ENCODE assay signal across 15 cellular contexts in the genomic region with DNA sequence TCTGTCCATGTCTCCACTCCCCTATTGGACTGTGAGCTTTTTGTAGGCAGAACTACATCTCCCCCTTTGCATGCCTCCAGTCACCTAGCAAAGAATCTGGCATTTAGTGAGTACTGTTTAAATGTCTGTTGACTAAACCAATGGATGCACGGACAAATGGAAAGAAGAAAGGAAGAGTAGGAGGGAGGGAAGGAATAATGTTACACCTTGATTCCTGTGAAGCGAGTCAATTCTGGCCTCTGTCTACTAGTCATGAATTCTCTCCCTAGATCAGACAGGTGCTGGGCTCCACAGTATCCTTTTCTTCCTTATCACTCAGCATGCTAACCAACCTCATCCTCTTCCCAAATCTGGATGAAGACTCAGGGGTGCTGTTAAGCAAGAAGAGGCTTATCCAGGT.
"Had no signal": no experiment of that assay in that cellular context is flagged by ENCODE, and none has a peak within 500 bp of the region (broad histone marks: within the 10 kb centered on the region; RNA-seq: fewer than 3 reads in every experiment).

No MANE protein-coding gene starts in this region.

- H3K27me3 ChIP-seq: adrenal gland, body of pancreas, esophagus squamous epithelium, left lung had no signal

- H3K9ac ChIP-seq: parathyroid adenoma had no signal

- H3K9me3 ChIP-seq: adrenal gland, body of pancreas, esophagus squamous epithelium, left lung had no signal

- H3K36me3 ChIP-seq: adrenal gland, esophagus squamous epithelium, left lung had no signal

- DNase-seq: activated CD4-positive, alpha-beta T cell treated with anti-CD3 and anti-CD28 coated beads for 4 hours; activated CD8-positive, alpha-beta T cell treated with anti-CD3 and anti-CD28 coated beads, Interleukin-2, amount 10 ng/mL, durations not matched to agents 7 days and 5 days; activated naive CD4-positive, alpha-beta T cell treated with anti-CD3 and anti-CD28 coated beads, Interleukin-2, amount 50 U/mL, for 16 hours; adrenal gland; body of pancreas; dermis blood vessel endothelial cell; esophagus squamous epithelium; foreskin fibroblast; head of caudate nucleus; left lung; retina; stimulated activated CD4-positive, alpha-beta T cell treated with anti-CD3 and anti-CD28 coated beads, Interleukin-4, amount 100 ng/mL, for 1 hour; stimulated activated CD8-positive, alpha-beta memory T cell treated with anti-CD3 and anti-CD28 coated beads, Interleukin-4, amount 100 ng/mL, for 48 hours; T1000 had no signal

- H3K4me3 ChIP-seq: adrenal gland, body of pancreas, esophagus squamous epithelium, left lung had no signal

- H2AFZ ChIP-seq: parathyroid adenoma had no signal

- H3K4me1 ChIP-seq: adrenal gland, body of pancreas, parathyroid adenoma had no signal

- H3K27ac ChIP-seq: adrenal gland, body of pancreas, esophagus squamous epithelium, left lung, parathyroid adenoma had no signal

- ATAC-seq: activated CD8-positive, alpha-beta T cell treated with anti-CD3 and anti-CD28 coated beads, Interleukin-2, amount 10 ng/mL, durations not matched to agents 7 days and 5 days; body of pancreas; left lung had no signal
